Comparison of ENCODE assay signal across 32 cellular contexts in genomic region chrX:13649823-13650222, GRCh38. TPM values are rescaled to one million over a fixed set of nuclear protein-coding genes. Genes with fewer than 3 reads are reported as not detected.
DNase-seq lines count a peak whose midpoint lies in the region; ATAC-seq, FAIRE-seq and TF ChIP-seq lines count a peak whose summit lies in the region.
"Had no signal": no experiment of that assay in that cellular context is flagged by ENCODE, and none has a peak within 500 bp of the region (broad histone marks: within the 10 kb centered on the region; RNA-seq: fewer than 3 reads in every experiment).

No MANE protein-coding gene starts in this region.

- H3K27me3 Mint-ChIP-seq in astrocyte (ENCODE audit: low read depth, unreplicated experiment): no peaks in the 10 kb centered on the region
- H3K27me3 Mint-ChIP-seq in nephron (ENCODE audit: low read depth): no peaks in the 10 kb centered on the region
- H3K27me3 Mint-ChIP-seq in activated T-cell treated with anti-CD3 and anti-CD28 coated beads, Interleukin-2, amount 50 U/mL, for 24 hours: peaks cover 47% of the 10 kb centered on the region
- no peaks in the 10 kb centered on the region for H3K27me3 Mint-ChIP-seq in activated naive CD8-positive, alpha-beta T cell treated with anti-CD3 and anti-CD28 coated beads, Interleukin-2, amount 50 U/mL, for 24 hours
- H3K27me3 Mint-ChIP-seq: activated CD4-positive, alpha-beta T cell treated with anti-CD3 and anti-CD28 coated beads, Interleukin-2, amount 10 ng/mL, durations not matched to agents 24 days and 14 days; B cell; memory B cell had no signal

- no peaks in the 10 kb centered on the region for H3K79me2 ChIP-seq in astrocyte (ENCODE audit: insufficient read depth, low read length)

- H3K9ac ChIP-seq in astrocyte (ENCODE audit: low read length): no peak overlapping the region

- peak; percentile 91 for FAIRE-seq in astrocyte (lab: Jason Lieb, UNC)
- FAIRE-seq: GM12891 had no signal

- H3K4me3 Mint-ChIP-seq in astrocyte (ENCODE audit: unreplicated experiment) (no peak overlapping the region), nephron (no peak overlapping the region)
- no peak overlapping the region for H3K4me3 Mint-ChIP-seq in activated T-cell treated with anti-CD3 and anti-CD28 coated beads, Interleukin-2, amount 50 U/mL, for 24 hours
- H3K4me3 Mint-ChIP-seq in activated naive CD8-positive, alpha-beta T cell treated with anti-CD3 and anti-CD28 coated beads, Interleukin-2, amount 50 U/mL, for 24 hours: no peak overlapping the region
- H3K4me3 Mint-ChIP-seq: activated CD4-positive, alpha-beta T cell treated with anti-CD3 and anti-CD28 coated beads, Interleukin-2, amount 10 ng/mL, durations not matched to agents 24 days and 14 days; B cell; CD8-positive, alpha-beta T cell; endodermal cell; immature natural killer cell; memory B cell had no signal

- H3K9me3 Mint-ChIP-seq in astrocyte (ENCODE audit: unreplicated experiment) (no peaks in the 10 kb centered on the region), nephron (no peaks in the 10 kb centered on the region)
- no peaks in the 10 kb centered on the region for H3K9me3 Mint-ChIP-seq in activated T-cell treated with anti-CD3 and anti-CD28 coated beads, Interleukin-2, amount 50 U/mL, for 24 hours
- no peaks in the 10 kb centered on the region for H3K9me3 Mint-ChIP-seq in activated naive CD8-positive, alpha-beta T cell treated with anti-CD3 and anti-CD28 coated beads, Interleukin-2, amount 50 U/mL, for 24 hours
- H3K9me3 Mint-ChIP-seq: activated CD4-positive, alpha-beta T cell treated with anti-CD3 and anti-CD28 coated beads, Interleukin-2, amount 10 ng/mL, durations not matched to agents 24 days and 14 days; activated naive CD4-positive, alpha-beta T cell treated with anti-CD3 and anti-CD28 coated beads, Interleukin-2, amount 50 U/mL, for 72 hours; CD8-positive, alpha-beta T cell; memory B cell had no signal

- peak overlapping the region; percentile 6 for H3K27ac ChIP-seq in astrocyte (ENCODE audit: low read depth, low read length)
- H3K27ac ChIP-seq: WERI-Rb-1 had no signal

- no peaks in the 10 kb centered on the region for H3K36me3 ChIP-seq in astrocyte (ENCODE audit: insufficient read depth, low read length)
- H3K36me3 ChIP-seq: WERI-Rb-1 had no signal

- no peak overlapping the region for H3K4me2 ChIP-seq in astrocyte (ENCODE audit: low read length)

- DNase-seq in EH (ENCODE audit: low read depth) (peak; percentile 38), astrocyte (ENCODE audit: low read depth) (peak; percentile 72), fibroblast of peridontal ligament (ENCODE audit: extremely low read depth) (peak; percentile 57)
- DNase-seq in stimulated activated CD4-positive, alpha-beta T cell treated with anti-CD3 and anti-CD28 coated beads, Interleukin-4, amount 100 ng/mL, for 24 hours: no peak
- DNase-seq in activated T-cell treated with anti-CD3 and anti-CD28 coated beads, Interleukin-2, amount 50 U/mL, for 24 hours: no peak
- DNase-seq in activated naive CD8-positive, alpha-beta T cell treated with anti-CD3 and anti-CD28 coated beads, Interleukin-2, amount 50 U/mL, for 24 hours: no peak
- DNase-seq: activated CD4-positive, alpha-beta T cell treated with anti-CD3 and anti-CD28 coated beads, Interleukin-2, amount 10 ng/mL, durations not matched to agents 24 days and 14 days; activated CD8-positive, alpha-beta memory T cell treated with anti-CD3 and anti-CD28 coated beads for 24 hours; activated effector memory CD4-positive, alpha-beta T cell treated with Interleukin-2 at 50 U/mL for 16 hours; activated T-cell treated with anti-CD3 and anti-CD28 coated beads for 4 hours; aorta; CD8-positive, alpha-beta T cell; central memory CD4-positive, alpha-beta T cell; dermis blood vessel endothelial cell; endodermal cell; immature natural killer cell; KG1; NCI-H1105; NCI-H187 treated with DMSO at 0.1 percent for 48 hours; NCI-H2171; stimulated activated CD4-positive, alpha-beta T cell treated with anti-CD3 and anti-CD28 coated beads, Interleukin-1b, Interleukin-23, amount 100 ng/mL, for 48 hours; stimulated activated naive CD8-positive, alpha-beta T cell treated with anti-CD3 and anti-CD28 coated beads, Interleukin-15, Interleukin-2, amounts not matched to agents 100 U/mL and 50 U/mL, for 24 hours; T1000; WERI-Rb-1 had no signal

- no peaks in the 10 kb centered on the region for H3K36me3 Mint-ChIP-seq in astrocyte (ENCODE audit: low read depth, unreplicated experiment)
- no peaks in the 10 kb centered on the region for H3K36me3 Mint-ChIP-seq in nephron (ENCODE audit: low read depth)
- peaks cover 3% of the 10 kb centered on the region for H3K36me3 Mint-ChIP-seq in activated T-cell treated with anti-CD3 and anti-CD28 coated beads, Interleukin-2, amount 50 U/mL, for 24 hours (ENCODE audit: low read depth)
- no peaks in the 10 kb centered on the region for H3K36me3 Mint-ChIP-seq in activated naive CD8-positive, alpha-beta T cell treated with anti-CD3 and anti-CD28 coated beads, Interleukin-2, amount 50 U/mL, for 24 hours (ENCODE audit: low read depth)
- H3K36me3 Mint-ChIP-seq: activated naive CD4-positive, alpha-beta T cell treated with anti-CD3 and anti-CD28 coated beads, Interleukin-2, amount 50 U/mL, for 72 hours; immature natural killer cell; memory B cell had no signal

- TF ChIP-seq CTCF in astrocyte (IDR thresholded peaks at IDR 0.05; ENCODE audit: insufficient read depth, low read depth, low read length) (no peak), nephron (IDR thresholded peaks at IDR 0.05; ENCODE audit: unreplicated experiment in 3 of 3) (no peak)

- no peak overlapping the region for H2AFZ ChIP-seq in astrocyte (ENCODE audit: low read depth, low read length)

- H3K9me3 ChIP-seq in astrocyte (ENCODE audit: insufficient read depth, low read depth, low read length): no peaks in the 10 kb centered on the region

- no peak for ATAC-seq in HG03196 (IDR thresholded peaks at IDR 0.05; ENCODE audit: unreplicated experiment)
- ATAC-seq in activated naive CD8-positive, alpha-beta T cell treated with anti-CD3 and anti-CD28 coated beads, Interleukin-2, amount 50 U/mL, for 24 hours: no peak
- ATAC-seq: activated naive CD4-positive, alpha-beta T cell treated with anti-CD3 and anti-CD28 coated beads, Interleukin-2, amount 50 U/mL, for 72 hours; CD8-positive, alpha-beta T cell; HCT116; left lobe of liver; stimulated activated naive CD8-positive, alpha-beta T cell treated with anti-CD3 and anti-CD28 coated beads, Interleukin-15, Interleukin-2, amounts not matched to agents 100 U/mL and 50 U/mL, for 24 hours had no signal

- H3K27me3 ChIP-seq in astrocyte (ENCODE audit: insufficient read depth, low read length): no peaks in the 10 kb centered on the region

- peaks cover 4% of the 10 kb centered on the region for H3K4me1 ChIP-seq in astrocyte (ENCODE audit: insufficient read depth, low read length)

- H4K20me1 ChIP-seq in astrocyte (ENCODE audit: insufficient read depth, low read length): no peaks in the 10 kb centered on the region

- H3K27ac Mint-ChIP-seq in astrocyte (ENCODE audit: unreplicated experiment) (no peak overlapping the region), nephron (peak overlapping the region; percentile 90 to 95 (median 92))
- H3K27ac Mint-ChIP-seq in activated T-cell treated with anti-CD3 and anti-CD28 coated beads, Interleukin-2, amount 50 U/mL, for 24 hours: no peak overlapping the region
- H3K27ac Mint-ChIP-seq in activated naive CD8-positive, alpha-beta T cell treated with anti-CD3 and anti-CD28 coated beads, Interleukin-2, amount 50 U/mL, for 24 hours: no peak overlapping the region
- H3K27ac Mint-ChIP-seq: activated CD4-positive, alpha-beta T cell treated with anti-CD3 and anti-CD28 coated beads, Interleukin-2, amount 10 ng/mL, durations not matched to agents 24 days and 14 days; activated naive CD4-positive, alpha-beta T cell treated with anti-CD3 and anti-CD28 coated beads, Interleukin-2, amount 50 U/mL, for 72 hours; B cell; CD8-positive, alpha-beta T cell; endodermal cell; immature natural killer cell; memory B cell had no signal

- H3K4me3 ChIP-seq in astrocyte (ENCODE audit: insufficient read depth, low read depth, low read length): no peak overlapping the region

- H3K4me1 Mint-ChIP-seq in astrocyte (ENCODE audit: low read depth, unreplicated experiment): peaks cover 19% of the 10 kb centered on the region
- H3K4me1 Mint-ChIP-seq in nephron: peaks cover 38% of the 10 kb centered on the region
- peaks cover 33% of the 10 kb centered on the region for H3K4me1 Mint-ChIP-seq in activated T-cell treated with anti-CD3 and anti-CD28 coated beads, Interleukin-2, amount 50 U/mL, for 24 hours (ENCODE audit: low read depth)
- peaks cover 21% of the 10 kb centered on the region for H3K4me1 Mint-ChIP-seq in activated naive CD8-positive, alpha-beta T cell treated with anti-CD3 and anti-CD28 coated beads, Interleukin-2, amount 50 U/mL, for 24 hours
- H3K4me1 Mint-ChIP-seq: endodermal cell, memory B cell had no signal

RNA-seq across cellular contexts. Expression of gene TCEANC, which starts 3.1 kb away (rescaled TPM):
- total RNA-seq in astrocyte: 1.0 and 2.3 TPM in 2 replicates

RNA-seq across cellular contexts. Expression of gene RAB9A, which starts 39.1 kb away (rescaled TPM):
- total RNA-seq in astrocyte: 31.2 and 34.2 TPM in 2 replicates

Comparison
In these comparisons a context has a peak if more than half of its experiments do, and no peak if none do; other contexts are left out.
1. DNase-seq: peak in EH (single experiment), astrocyte (single experiment) and fibroblast of peridontal ligament (single experiment); none in stimulated activated CD4-positive, alpha-beta T cell treated with anti-CD3 and anti-CD28 coated beads, Interleukin-4, amount 100 ng/mL, for 24 hours (single experiment), activated T-cell treated with anti-CD3 and anti-CD28 coated beads, Interleukin-2, amount 50 U/mL, for 24 hours (single experiment) and activated naive CD8-positive, alpha-beta T cell treated with anti-CD3 and anti-CD28 coated beads, Interleukin-2, amount 50 U/mL, for 24 hours (single experiment).
2. H3K27ac Mint-ChIP-seq: peak in nephron (3 of 3); none in astrocyte (single experiment), activated T-cell treated with anti-CD3 and anti-CD28 coated beads, Interleukin-2, amount 50 U/mL, for 24 hours (single experiment) and activated naive CD8-positive, alpha-beta T cell treated with anti-CD3 and anti-CD28 coated beads, Interleukin-2, amount 50 U/mL, for 24 hours (single experiment).